ENCODE assay signal across 8 cellular contexts in genomic region chr1:27137022-27137542, GRCh38. TPM values are rescaled to one million over a fixed set of nuclear protein-coding genes. Genes with fewer than 3 reads are reported as not detected.
DNase-seq lines count a peak whose midpoint lies in the region; ATAC-seq and TF ChIP-seq lines count a peak whose summit lies in the region.

No MANE protein-coding gene starts in this region.

- peaks cover 0 to 6% (median 0%) of the 10 kb centered on the region in 9 donors for H3K36me3 ChIP-seq in heart right ventricle

- no peaks in the 10 kb centered on the region for H3K9me3 ChIP-seq in heart right ventricle

- TF ChIP-seq CTCF in heart right ventricle (IDR thresholded peaks at IDR 0.05), result no peak

- H3K27me3 ChIP-seq in heart right ventricle, result no peaks in the 10 kb centered on the region

- intact Hi-C loops in heart right ventricle (cut with DNase I), result no loop called here

- WGBS in heart right ventricle, 2 donors, result 63 to 66% methylated on average over 11 of the region's 11 CpGs

- peak overlapping the region in 9 of 10 donors; percentile 9 to 92 (median 66) for H3K27ac ChIP-seq in heart right ventricle

- peaks cover 21 to 99% (median 78%) of the 10 kb centered on the region in 9 donors for H3K4me1 ChIP-seq in heart right ventricle

- peak in 6 of 8 donors; percentile 17 to 52 (median 36) for ATAC-seq in heart right ventricle
- no peak for ATAC-seq in GM18907 (IDR thresholded peaks at IDR 0.05; ENCODE audit: unreplicated experiment)

- peak overlapping the region in 1 of 10 donors; percentile 4 for H3K4me3 ChIP-seq in heart right ventricle

- DNase-seq in GDM1 (lab: John Stamatoyannopoulos, UW) (peak; percentile 71), NCI-H345 treated with DMSO at 0.1 percent for 48 hours (lab: John Stamatoyannopoulos, UW; ENCODE audit: unreplicated experiment) (peak; percentile 69), activated T-cell treated with anti-CD3 and anti-CD28 coated beads for 24 hours (ENCODE audit: low read depth) (peak; percentile 67), heart right ventricle (peak; percentile 44 to 52), AG08396 (ENCODE audit: low spot score) (no peak), NCI-H1105 (lab: John Stamatoyannopoulos, UW) (no peak)
- DNase-seq in stimulated activated CD4-positive, alpha-beta T cell treated with anti-CD3 and anti-CD28 coated beads, Interleukin-2, amount 100 ng/mL, for 24 hours, result peak; percentile 80

RNA-seq across cellular contexts. Expression of gene SLC9A1, which starts 17.8 kb away (rescaled TPM):
- total RNA-seq in heart right ventricle, result 10 to 100 TPM in 9 of 10 donors, 1 to 10 TPM in 1; 9.4 to 34.4 (median 22.1) TPM
- polyA plus RNA-seq in heart right ventricle, result 10 to 100 TPM; 11.3 TPM

Comparison
In these comparisons a context has a peak if more than half of its experiments do, and no peak if none do; other contexts are left out.
1. DNase-seq: peak in GDM1 (single experiment), NCI-H345 treated with DMSO at 0.1 percent for 48 hours (single experiment), activated T-cell treated with anti-CD3 and anti-CD28 coated beads for 24 hours (single experiment), heart right ventricle (2 of 2) and stimulated activated CD4-positive, alpha-beta T cell treated with anti-CD3 and anti-CD28 coated beads, Interleukin-2, amount 100 ng/mL, for 24 hours (2 of 2); none in AG08396 (single experiment) and NCI-H1105 (single experiment).